Comparison of ENCODE assay signal across 18 cellular contexts in the genomic region with DNA sequence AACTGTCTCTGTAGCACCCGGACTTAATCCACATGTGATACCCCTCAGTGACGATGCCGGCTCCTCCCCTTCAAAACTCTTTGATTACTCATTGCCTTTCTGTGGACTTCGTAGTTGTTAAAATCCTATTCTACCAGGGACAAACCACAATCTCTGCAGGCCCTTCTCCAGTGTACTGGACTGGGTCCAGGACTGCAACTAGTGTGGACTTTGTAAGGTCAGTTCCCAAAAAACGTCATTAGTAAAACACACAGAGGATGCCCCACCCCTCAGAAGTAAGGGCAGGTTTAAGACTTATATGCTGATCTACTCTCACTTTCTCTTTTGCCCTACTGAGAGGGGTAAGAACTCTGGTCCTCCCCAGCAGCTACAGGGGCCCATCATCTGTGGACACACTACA. TPM values are rescaled to one million over a fixed set of nuclear protein-coding genes. Genes with fewer than 3 reads are reported as not detected.
DNase-seq lines count a peak whose midpoint lies in the region; ATAC-seq and TF ChIP-seq lines count a peak whose summit lies in the region.
"Had no signal": no experiment of that assay in that cellular context is flagged by ENCODE, and none has a peak within 500 bp of the region (broad histone marks: within the 10 kb centered on the region; RNA-seq: fewer than 3 reads in every experiment).

No MANE protein-coding gene starts in this region.

- peak overlapping the region; percentile 46 for H3K4me3 Mint-ChIP-seq in Calu3 (ENCODE audit: low read depth, unreplicated experiment)
- H3K4me3 Mint-ChIP-seq in osteocyte (ENCODE audit: unreplicated experiment): no peak overlapping the region
- H3K4me3 Mint-ChIP-seq: natural killer cell treated with Interleukin-12 subunit alpha and Interleukin-12 subunit beta and Interleukin-15 and Interleukin-18, amount 100 ng/mL, for 72 hours had no signal

- no peak for ATAC-seq in HG03378 (IDR thresholded peaks at IDR 0.05; ENCODE audit: unreplicated experiment)
- no peak for ATAC-seq in GM19324 (IDR thresholded peaks at IDR 0.05; ENCODE audit: low FRiP score, unreplicated experiment)
- ATAC-seq in HG02938 (IDR thresholded peaks at IDR 0.05; ENCODE audit: unreplicated experiment): no peak
- ATAC-seq: natural killer cell treated with Interleukin-12 subunit alpha and Interleukin-12 subunit beta and Interleukin-15 and Interleukin-18, amount 100 ng/mL, for 72 hours had no signal

- no peak for DNase-seq in Calu3
- DNase-seq in SW480 (ENCODE audit: low spot score): peak; percentile 21
- DNase-seq in fibroblast of the aortic adventitia (ENCODE audit: low read depth): peak; percentile 46
- DNase-seq in osteocyte (ENCODE audit: extremely low spot score, unreplicated experiment): peak; percentile 32
- DNase-seq in SK-N-DZ (ENCODE audit: low spot score): no peak
- DNase-seq: activated CD4-positive, alpha-beta T cell treated with anti-CD3 and anti-CD28 coated beads, Interleukin-2, amount 50 U/mL, for 1 hour; activated gamma-delta T cell treated with Interleukin-2 at 50 U/mL for 16 hours; NCI-H1092; NCI-H2107; NCI-H69; SK-N-SH had no signal

- H3K27me3 Mint-ChIP-seq in Calu3 (ENCODE audit: unreplicated experiment) (peaks cover 34% of the 10 kb centered on the region), osteocyte (ENCODE audit: unreplicated experiment) (no peaks in the 10 kb centered on the region)

- no peaks in the 10 kb centered on the region for H3K4me1 Mint-ChIP-seq in Calu3 (ENCODE audit: low read depth, unreplicated experiment)
- no peaks in the 10 kb centered on the region for H3K4me1 Mint-ChIP-seq in osteocyte (ENCODE audit: unreplicated experiment)

- CTCF ChIA-PET in Calu3 (lab: Charles Lee): no interaction called here

- no peaks in the 10 kb centered on the region for H3K36me3 Mint-ChIP-seq in Calu3 (ENCODE audit: insufficient read depth, unreplicated experiment)
- H3K36me3 Mint-ChIP-seq in osteocyte (ENCODE audit: unreplicated experiment): no peaks in the 10 kb centered on the region
- H3K36me3 Mint-ChIP-seq: natural killer cell treated with Interleukin-12 subunit alpha and Interleukin-12 subunit beta and Interleukin-15 and Interleukin-18, amount 100 ng/mL, for 72 hours had no signal

- H3K4me3 ChIP-seq in fibroblast of the aortic adventitia (ENCODE audit: low read depth, low read length): no peak overlapping the region
- H3K4me3 ChIP-seq: ascending aorta, coronary artery, vagina had no signal

- intact Hi-C loops in Calu3 (cut with micrococcal nuclease; ENCODE audit: unreplicated experiment): no loop called here

- TF ChIP-seq CTCF in Calu3 (IDR thresholded peaks at IDR 0.05; ENCODE audit: unreplicated experiment) (no peak), fibroblast of the aortic adventitia (IDR thresholded peaks at IDR 0.05; ENCODE audit: insufficient read depth, low read length) (no peak), osteocyte (IDR thresholded peaks at IDR 0.05) (no peak)

- H3K9me3 Mint-ChIP-seq in Calu3 (ENCODE audit: low read depth, unreplicated experiment) (no peaks in the 10 kb centered on the region), osteocyte (ENCODE audit: unreplicated experiment) (no peaks in the 10 kb centered on the region)
- H3K9me3 Mint-ChIP-seq: natural killer cell treated with Interleukin-12 subunit alpha and Interleukin-12 subunit beta and Interleukin-15 and Interleukin-18, amount 100 ng/mL, for 72 hours had no signal

- no peak overlapping the region for H3K27ac Mint-ChIP-seq in Calu3 (ENCODE audit: unreplicated experiment)
- H3K27ac Mint-ChIP-seq in osteocyte (ENCODE audit: unreplicated experiment): no peak overlapping the region
- H3K27ac Mint-ChIP-seq: natural killer cell treated with Interleukin-12 subunit alpha and Interleukin-12 subunit beta and Interleukin-15 and Interleukin-18, amount 100 ng/mL, for 72 hours had no signal

- no TSS peak for BruUV-seq in Calu3 (replicated peaks; lab: Mats Ljungman, UMichigan)

RNA-seq across cellular contexts. Expression of gene NUDT7, which starts 10.5 kb away (rescaled TPM):
- total RNA-seq in Calu3 (2022): 6.1 and 7.2 TPM in 2 replicates
- 5.8 and 9.2 TPM in 2 replicates for total RNA-seq in fibroblast of the aortic adventitia (ENCODE audit: low replicate concordance)
- total RNA-seq in osteocyte: 1.4 and 3.2 TPM in 2 replicates
- 21.5 and 24.9 TPM in 2 replicates for polyA plus RNA-seq in SK-N-DZ (2014; cell fraction: cytosol; rRNA removed)
- polyA plus RNA-seq in SK-N-DZ (2014; cell fraction: nucleus; rRNA removed): 17.6 and 22.1 TPM in 2 replicates
- total RNA-seq: ascending aorta had no signal

Comparison
In these comparisons a context has a peak if more than half of its experiments do, and no peak if none do; other contexts are left out.
1. DNase-seq: peak in SW480 (single experiment), fibroblast of the aortic adventitia (single experiment) and osteocyte (single experiment); none in Calu3 (single experiment) and SK-N-DZ (single experiment).